9 cellular contexts compared by ENCODE assay signal in genomic region chr20:32672982-32673727, GRCh38. TPM values are rescaled to one million over a fixed set of nuclear protein-coding genes. Genes with fewer than 3 reads are reported as not detected.
DNase-seq lines count a peak whose midpoint lies in the region; FAIRE-seq and TF ChIP-seq lines count a peak whose summit lies in the region.
"Had no signal": no experiment of that assay in that cellular context is flagged by ENCODE, and none has a peak within 500 bp of the region (broad histone marks: within the 10 kb centered on the region; RNA-seq: fewer than 3 reads in every experiment).

No MANE protein-coding gene starts in this region.

- peak overlapping the region; percentile 58 to 82 (median 79) for H3K9ac ChIP-seq in BLaER1 treated with 17β-estradiol and CSF1 and Interleukin-3, amounts not matched to agents 10 nM and 100 nM

- H3K4me2 ChIP-seq in BLaER1 treated with 17β-estradiol and CSF1 and Interleukin-3, amounts not matched to agents 10 nM and 100 nM, result peak overlapping the region; percentile 88 to 99 (median 94)

- no peaks in the 10 kb centered on the region for H3K27me3 ChIP-seq in BLaER1 treated with 17β-estradiol and CSF1 and Interleukin-3, amounts not matched to agents 10 nM and 100 nM
- H3K27me3 ChIP-seq in MG63, result no peaks in the 10 kb centered on the region

- no peaks in the 10 kb centered on the region for H3K9me3 ChIP-seq in BLaER1 treated with 17β-estradiol and CSF1 and Interleukin-3, amounts not matched to agents 10 nM and 100 nM (replicated peaks in 1 of 11)
- no peaks in the 10 kb centered on the region for H3K9me3 ChIP-seq in MG63

- H3K4me3 ChIP-seq in BLaER1 treated with 17β-estradiol and CSF1 and Interleukin-3, amounts not matched to agents 10 nM and 100 nM, result peak overlapping the region in 7 of 10 experiments; percentile 10 to 55 (median 37); a peak in 13 of 20 replicates
- no peak overlapping the region for H3K4me3 ChIP-seq in MG63

- peaks cover 34% of the 10 kb centered on the region for H3K4me1 Mint-ChIP-seq in nephron progenitor cell
- H3K4me1 Mint-ChIP-seq in chondrocyte (ENCODE audit: low read depth), result no peaks in the 10 kb centered on the region

- peak overlapping the region; percentile 84 for H3K27ac Mint-ChIP-seq in nephron progenitor cell
- H3K27ac Mint-ChIP-seq in chondrocyte (ENCODE audit: unreplicated experiment), result no peak overlapping the region

- no peaks in the 10 kb centered on the region for H3K36me3 Mint-ChIP-seq in nephron progenitor cell (ENCODE audit: low read depth)
- H3K36me3 Mint-ChIP-seq in chondrocyte (ENCODE audit: low read depth), result no peaks in the 10 kb centered on the region

- no peaks in the 10 kb centered on the region for H4K20me1 ChIP-seq in BLaER1 treated with 17β-estradiol and CSF1 and Interleukin-3, amounts not matched to agents 10 nM and 100 nM

- no peaks in the 10 kb centered on the region for H3K36me3 ChIP-seq in BLaER1 treated with 17β-estradiol and CSF1 and Interleukin-3, amounts not matched to agents 10 nM and 100 nM
- H3K36me3 ChIP-seq in MG63, result no peaks in the 10 kb centered on the region

- H3K27me3 Mint-ChIP-seq in nephron progenitor cell (ENCODE audit: low read depth, poor library complexity), result no peaks in the 10 kb centered on the region
- no peaks in the 10 kb centered on the region for H3K27me3 Mint-ChIP-seq in chondrocyte (ENCODE audit: low read depth)

- DNase-seq in GM19239 (ENCODE audit: insufficient read length, low spot score), result peak; percentile 49
- peak; percentile 95 for DNase-seq in KG1 (lab: John Stamatoyannopoulos, UW)
- peak; percentile 24 for DNase-seq in activated CD8-positive, alpha-beta memory T cell treated with anti-CD3 and anti-CD28 coated beads, Interleukin-2, amount 50 U/mL, for 4 hours
- no peak for DNase-seq in nephron progenitor cell
- no peak for DNase-seq in MG63
- no peak for DNase-seq in cerebellar cortex (ENCODE audit: low spot score)
- DNase-seq in chondrocyte (ENCODE audit: low spot score), result no peak

- H3K4me3 Mint-ChIP-seq in nephron progenitor cell (no peak overlapping the region), chondrocyte (ENCODE audit: unreplicated experiment) (no peak overlapping the region)

- TF ChIP-seq CTCF in nephron progenitor cell (IDR thresholded peaks at IDR 0.05) (no peak), chondrocyte (IDR thresholded peaks at IDR 0.05) (no peak)

- peaks cover 54 to 87% (median 85%) of the 10 kb centered on the region in 10 experiments for H3K4me1 ChIP-seq in BLaER1 treated with 17β-estradiol and CSF1 and Interleukin-3, amounts not matched to agents 10 nM and 100 nM

- H3K9me3 Mint-ChIP-seq in nephron progenitor cell, result no peaks in the 10 kb centered on the region
- H3K9me3 Mint-ChIP-seq in chondrocyte (ENCODE audit: low read depth), result no peaks in the 10 kb centered on the region

- peak; percentile 68 for FAIRE-seq in GM19239 (lab: Jason Lieb, UNC)

- peak overlapping the region; percentile 59 to 92 (median 89); a peak in 21 of 22 replicates for H3K27ac ChIP-seq in BLaER1 treated with 17β-estradiol and CSF1 and Interleukin-3, amounts not matched to agents 10 nM and 100 nM

RNA-seq across cellular contexts. Expression of gene C20orf203, which starts 0.6 kb away (rescaled TPM):
- total RNA-seq in MG63 (2014; rRNA removed; shearing (Covaris generic); ENCODE audit: low replicate concordance), result not detected in 2 replicates
- total RNA-seq in chondrocyte, result 0.07 to 0.15 TPM in 2 of 3 replicates, not detected in the other
- total RNA-seq: renal cortical epithelial cell had no signal

Comparison
In these comparisons a context has a peak if more than half of its experiments do, and no peak if none do; other contexts are left out.
1. DNase-seq: peak in GM19239 (single experiment), KG1 (single experiment) and activated CD8-positive, alpha-beta memory T cell treated with anti-CD3 and anti-CD28 coated beads, Interleukin-2, amount 50 U/mL, for 4 hours (single experiment); none in nephron progenitor cell (single experiment), MG63 (single experiment), cerebellar cortex (single experiment) and chondrocyte (single experiment).